8 cellular contexts compared by ENCODE assay signal in genomic region chr6:55445648-55446204, GRCh38.
A peak's percentile ranks its signal among the peaks of the same experiment; 100 is the strongest.
DNase-seq lines count a peak whose midpoint lies in the region; ATAC-seq and TF ChIP-seq lines count a peak whose summit lies in the region.

No MANE protein-coding gene starts in this region.

- H3K36me3 ChIP-seq in body of pancreas (replicated peaks in 1 of 2; ENCODE audit: insufficient read depth in 1 of 2, low read depth in 2 of 2): no peaks in the 10 kb centered on the region
- H3K36me3 ChIP-seq in suprapubic skin: no peaks in the 10 kb centered on the region

- DNase-seq in GM12865 (ENCODE audit: low read depth) (peak; percentile 41), body of pancreas (no peak), medulla oblongata (ENCODE audit: extremely low spot score) (peak; percentile 55), NCI-H187 (lab: John Stamatoyannopoulos, UW) (no peak), suprapubic skin (ENCODE audit: low spot score in 2 of 2) (no peak)
- no peak for DNase-seq in activated naive CD4-positive, alpha-beta T cell (lab: John Stamatoyannopoulos, UW)
- DNase-seq in activated T-helper 2 cell treated with anti-CD3 and anti-CD28 coated beads, Interferon-gamma antibody, Interleukin-2, Interleukin-4, amounts not matched to agents 10 μg/mL and 5 μg/mL and 100 μg/mL, durations not matched to agents 14 hours and 24 hours and 36 hours (ENCODE audit: low spot score): no peak

- peak; percentile 42 for TF ChIP-seq CTCF in GM12865 (IDR thresholded peaks at IDR 0.05; ENCODE audit: insufficient read depth, low read depth, low read length, missing control alignments)
- peak; percentile 58 for TF ChIP-seq CTCF in LNCAP (IDR thresholded peaks at IDR 0.05)
- TF ChIP-seq CTCF in body of pancreas (IDR thresholded peaks at IDR 0.05): peak in 6 of 7 experiments; percentile 39 to 65 (median 56)
- peak in 1 of 2 donors; percentile 21 for TF ChIP-seq CTCF in suprapubic skin (IDR thresholded peaks at IDR 0.05)

- peak; percentile 47 for ATAC-seq in body of pancreas

- no peak overlapping the region for H3K27ac Mint-ChIP-seq in activated T-helper 2 cell treated with anti-CD3 and anti-CD28 coated beads, Interferon-gamma antibody, Interleukin-2, Interleukin-4, amounts not matched to agents 10 μg/mL and 5 μg/mL and 100 μg/mL, durations not matched to agents 14 hours and 24 hours and 36 hours

- H3K36me3 Mint-ChIP-seq in activated T-helper 2 cell treated with anti-CD3 and anti-CD28 coated beads, Interferon-gamma antibody, Interleukin-2, Interleukin-4, amounts not matched to agents 10 μg/mL and 5 μg/mL and 100 μg/mL, durations not matched to agents 14 hours and 24 hours and 36 hours (ENCODE audit: low read depth): no peaks in the 10 kb centered on the region

- H3K4me3 ChIP-seq in GM12865 (ENCODE audit: low read depth, low read length) (no peak overlapping the region), body of pancreas (no peak overlapping the region), suprapubic skin (no peak overlapping the region)

- H3K27me3 ChIP-seq in body of pancreas: no peaks in the 10 kb centered on the region
- no peaks in the 10 kb centered on the region for H3K27me3 ChIP-seq in suprapubic skin

- intact Hi-C loops in body of pancreas (cut with DNase I): loop anchor here (10.0 kb wide), 1 partner anchor 509 kb away; no protein-coding TSS in a partner anchor
- intact Hi-C loops in activated T-helper 2 cell treated with anti-CD3 and anti-CD28 coated beads, Interferon-gamma antibody, Interleukin-2, Interleukin-4, amounts not matched to agents 10 μg/mL and 5 μg/mL and 100 μg/mL, durations not matched to agents 14 hours and 24 hours and 36 hours (cut with micrococcal nuclease): loop anchor here (10.0 kb wide), 1 partner anchor 439 kb away; no protein-coding TSS in a partner anchor

- no peaks in the 10 kb centered on the region for H3K27me3 Mint-ChIP-seq in activated T-helper 2 cell treated with anti-CD3 and anti-CD28 coated beads, Interferon-gamma antibody, Interleukin-2, Interleukin-4, amounts not matched to agents 10 μg/mL and 5 μg/mL and 100 μg/mL, durations not matched to agents 14 hours and 24 hours and 36 hours (ENCODE audit: low read depth)

- no peaks in the 10 kb centered on the region for H3K9me3 Mint-ChIP-seq in activated T-helper 2 cell treated with anti-CD3 and anti-CD28 coated beads, Interferon-gamma antibody, Interleukin-2, Interleukin-4, amounts not matched to agents 10 μg/mL and 5 μg/mL and 100 μg/mL, durations not matched to agents 14 hours and 24 hours and 36 hours

- H3K9me3 ChIP-seq in body of pancreas: no peaks in the 10 kb centered on the region
- H3K9me3 ChIP-seq in suprapubic skin: no peaks in the 10 kb centered on the region

- H3K4me1 Mint-ChIP-seq in activated T-helper 2 cell treated with anti-CD3 and anti-CD28 coated beads, Interferon-gamma antibody, Interleukin-2, Interleukin-4, amounts not matched to agents 10 μg/mL and 5 μg/mL and 100 μg/mL, durations not matched to agents 14 hours and 24 hours and 36 hours (ENCODE audit: low read depth): no peaks in the 10 kb centered on the region

- WGBS in body of pancreas, 2 donors: 0% methylated on average over 1 of the region's 1 CpG
- WGBS in suprapubic skin: 2% methylated on average over 1 of the region's 1 CpG

- TF ChIP-seq EP300 in suprapubic skin (IDR thresholded peaks at IDR 0.05): no peak

- no peak overlapping the region for H3K4me3 Mint-ChIP-seq in activated T-helper 2 cell treated with anti-CD3 and anti-CD28 coated beads, Interferon-gamma antibody, Interleukin-2, Interleukin-4, amounts not matched to agents 10 μg/mL and 5 μg/mL and 100 μg/mL, durations not matched to agents 14 hours and 24 hours and 36 hours (ENCODE audit: low read depth)

- no peak for TF ChIP-seq POLR2A in body of pancreas (IDR thresholded peaks at IDR 0.05)
- no peak for TF ChIP-seq POLR2A in suprapubic skin (IDR thresholded peaks at IDR 0.05)

- H3K4me1 ChIP-seq in body of pancreas (peaks cover 22% of the 10 kb centered on the region), suprapubic skin (no peaks in the 10 kb centered on the region)

- H3K27ac ChIP-seq in body of pancreas (no peak overlapping the region), suprapubic skin (no peak overlapping the region)

Comparison
In these comparisons a context has a peak if more than half of its experiments do, and no peak if none do; other contexts are left out.
1. DNase-seq: peak in GM12865 (single experiment) and medulla oblongata (single experiment); none in body of pancreas (0 of 4), activated naive CD4-positive, alpha-beta T cell (0 of 4), NCI-H187 (0 of 2), suprapubic skin (0 of 2) and activated T-helper 2 cell treated with anti-CD3 and anti-CD28 coated beads, Interferon-gamma antibody, Interleukin-2, Interleukin-4, amounts not matched to agents 10 μg/mL and 5 μg/mL and 100 μg/mL, durations not matched to agents 14 hours and 24 hours and 36 hours (single experiment).